17 cellular contexts compared by ENCODE assay signal in the genomic region with DNA sequence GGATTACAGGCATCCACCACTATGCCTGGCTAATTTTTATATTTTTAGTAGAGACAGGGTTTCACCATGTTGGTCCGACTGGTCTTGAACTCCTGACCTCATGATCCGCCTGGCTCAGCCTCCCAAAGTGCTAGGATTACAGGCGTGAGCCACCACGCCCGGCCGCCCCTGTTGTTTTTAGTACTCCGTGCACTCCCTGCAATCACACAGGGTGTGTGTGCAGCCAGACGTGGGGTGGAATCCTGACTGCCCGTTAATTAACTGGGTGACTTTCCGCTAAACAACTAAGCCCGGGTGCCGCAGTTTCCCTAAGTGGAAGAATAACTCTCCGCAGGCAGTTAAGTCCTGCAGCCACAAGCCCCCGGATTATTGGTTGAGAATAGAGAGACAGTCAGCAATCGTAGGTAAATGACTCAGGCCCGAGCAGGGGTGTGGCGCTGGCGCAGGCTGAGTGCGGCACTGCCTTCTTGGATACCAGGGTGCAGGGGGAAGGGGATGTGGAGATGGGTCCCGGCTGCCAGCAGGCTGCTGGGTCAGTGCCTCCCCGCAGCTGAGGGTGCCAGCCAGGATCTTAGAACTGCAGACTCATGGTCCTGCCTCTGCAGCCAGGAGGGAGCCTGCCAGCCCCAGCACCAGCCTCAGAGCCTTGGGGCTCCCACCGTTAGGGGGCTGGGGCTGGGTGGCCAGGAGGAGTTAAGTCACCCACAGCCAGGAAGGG. TPM values are rescaled to one million over a fixed set of nuclear protein-coding genes. Genes with fewer than 3 reads are reported as not detected.
A peak's percentile ranks its signal among the peaks of the same experiment; 100 is the strongest.
DNase-seq lines count a peak whose midpoint lies in the region; TF ChIP-seq lines count a peak whose summit lies in the region.
"Had no signal": no experiment of that assay in that cellular context is flagged by ENCODE, and none has a peak within 500 bp of the region (broad histone marks: within the 10 kb centered on the region; RNA-seq: fewer than 3 reads in every experiment).

No MANE protein-coding gene starts in this region.

- dilution Hi-C loops in mammary epithelial cell (cut with HindIII; ENCODE audit: low sequenced_read_pairs): no loop called here

- in situ Hi-C loops in mammary epithelial cell (cut with MboI; ENCODE audit: low sequenced_read_pairs in 2 of 2): no loop called here

- H3K9ac ChIP-seq in HUES64 (ENCODE audit: low read depth, low read length) (0 out of 2 replicates have a peak overlapping the region, but pooled peaks have one; percentile 26), mammary epithelial cell (ENCODE audit: insufficient read depth, low read length) (no peak overlapping the region)
- H3K9ac ChIP-seq: parathyroid adenoma had no signal

- TF ChIP-seq POLR2A in tibial nerve (IDR thresholded peaks at IDR 0.05): no peak

- no peak overlapping the region for H3K4me3 Mint-ChIP-seq in Caco-2 (ENCODE audit: unreplicated experiment)
- H3K4me3 Mint-ChIP-seq: activated B cell treated with CpG ODN at 0.5 μM for 24 hours; activated CD8-positive, alpha-beta memory T cell treated with anti-CD3 and anti-CD28 coated beads, Interleukin-2, amount 10 ng/mL, durations not matched to agents 7 days and 5 days; CD14-positive monocyte; T-cell had no signal

- H3K9me3 Mint-ChIP-seq in Caco-2 (ENCODE audit: unreplicated experiment): no peaks in the 10 kb centered on the region
- H3K9me3 Mint-ChIP-seq: activated B cell treated with CpG ODN at 0.5 μM for 24 hours, T-cell had no signal

- DNase-seq in mammary epithelial cell (no peak), tibial nerve (ENCODE audit: low spot score in 2 of 2) (no peak), AG20443 (ENCODE audit: low spot score) (no peak), Caco-2 (no peak), NCI-H2227 treated with DMSO at 0.1 percent for 48 hours (lab: John Stamatoyannopoulos, UW) (no peak)
- DNase-seq: activated B cell treated with CpG ODN at 0.5 μM for 24 hours; activated CD8-positive, alpha-beta memory T cell treated with anti-CD3 and anti-CD28 coated beads, Interleukin-2, amount 10 ng/mL, durations not matched to agents 7 days and 5 days; brain microvascular endothelial cell; effector memory CD4-positive, alpha-beta T cell; islet precursor cell; NCI-H446 treated with DMSO at 0.1 percent for 48 hours; T-cell had no signal

- TF ChIP-seq EP300 in tibial nerve (IDR thresholded peaks at IDR 0.05): peak in 1 of 2 donors; percentile 38

- peak overlapping the region; percentile 33 for H3K4me2 ChIP-seq in mammary epithelial cell (ENCODE audit: insufficient read depth, low read depth, low read length)

- peak overlapping the region; percentile 70 for H2AFZ ChIP-seq in mammary epithelial cell (ENCODE audit: low read depth, low read length)
- H2AFZ ChIP-seq: parathyroid adenoma had no signal

- H3K27me3 ChIP-seq in HUES64 (ENCODE audit: insufficient read depth, low read length): no peaks in the 10 kb centered on the region
- H3K27me3 ChIP-seq in mammary epithelial cell (ENCODE audit: insufficient read depth, low read length): no peaks in the 10 kb centered on the region
- no peaks in the 10 kb centered on the region for H3K27me3 ChIP-seq in layer of hippocampus (ENCODE audit: control insufficient read depth, insufficient read depth, low read length)
- no peaks in the 10 kb centered on the region for H3K27me3 ChIP-seq in tibial nerve
- H3K27me3 ChIP-seq in Caco-2 (replicated peaks; ENCODE audit: control insufficient read depth, insufficient read depth, low read length): no peaks in the 10 kb centered on the region
- H3K27me3 ChIP-seq: brain microvascular endothelial cell, Peyer's patch had no signal

- H3K27ac Mint-ChIP-seq in Caco-2 (ENCODE audit: unreplicated experiment): no peak overlapping the region
- H3K27ac Mint-ChIP-seq: activated B cell treated with CpG ODN at 0.5 μM for 24 hours; activated CD8-positive, alpha-beta memory T cell treated with anti-CD3 and anti-CD28 coated beads, Interleukin-2, amount 10 ng/mL, durations not matched to agents 7 days and 5 days; CD14-positive monocyte; T-cell had no signal

- TF ChIP-seq CTCF in mammary epithelial cell (conservative IDR thresholded peaks at IDR 0.05 in 1 of 2, IDR thresholded peaks at IDR 0.05 in 1 of 2; ENCODE audit: extremely low read depth in 1 of 2, insufficient read depth in 1 of 2, low read depth in 1 of 2, low read length in 2 of 2) (peak in 1 of 2 donors; percentile 17), tibial nerve (IDR thresholded peaks at IDR 0.05) (no peak), Caco-2 (IDR thresholded peaks at IDR 0.05; ENCODE audit: insufficient read depth in 1 of 2, low read depth in 1 of 2, low read length in 1 of 2, severe bottlenecking in 1 of 2, unreplicated experiment in 1 of 2) (no peak)

- intact Hi-C loops in mammary epithelial cell (cut with micrococcal nuclease): no loop called here
- intact Hi-C loops in Caco-2 (cut with micrococcal nuclease; ENCODE audit: unreplicated experiment): no loop called here

- H3K27me3 Mint-ChIP-seq in Caco-2 (ENCODE audit: insufficient read depth, unreplicated experiment): no peaks in the 10 kb centered on the region
- H3K27me3 Mint-ChIP-seq: activated CD8-positive, alpha-beta memory T cell treated with anti-CD3 and anti-CD28 coated beads, Interleukin-2, amount 10 ng/mL, durations not matched to agents 7 days and 5 days had no signal

- WGBS in HUES64: 90% methylated on average over 22 of the region's 22 CpGs
- 23% methylated on average over 19 of the region's 22 CpGs for WGBS in mammary epithelial cell (ENCODE audit: low coverage, missing lambda C conversion rate)
- 53 to 59% methylated on average over 22 of the region's 22 CpGs for WGBS in tibial nerve, 2 donors

- H3K9me3 ChIP-seq in HUES64 (ENCODE audit: insufficient read depth, low read depth, low read length) (no peaks in the 10 kb centered on the region), mammary epithelial cell (replicated peaks; ENCODE audit: insufficient read depth, low read length) (no peaks in the 10 kb centered on the region), tibial nerve (no peaks in the 10 kb centered on the region), Caco-2 (peaks cover 7% of the 10 kb centered on the region; the same call in 1 of the 2 replicates)
- H3K9me3 ChIP-seq: Peyer's patch had no signal

- CTCF ChIA-PET in mammary epithelial cell (lab: Charles Lee; ENCODE audit: low non-redundant PET): no interaction called here
- CTCF ChIA-PET in Caco-2 (lab: Charles Lee): no interaction called here

- no peaks in the 10 kb centered on the region for H4K20me1 ChIP-seq in mammary epithelial cell (ENCODE audit: insufficient read depth, low read length)

- BruUV-seq in mammary epithelial cell (replicated peaks; lab: Mats Ljungman, UMichigan): no TSS peak
- no TSS peak for BruUV-seq in Caco-2 (replicated peaks; lab: Mats Ljungman, UMichigan)

- H3K4me1 ChIP-seq in HUES64 (ENCODE audit: insufficient read depth, low read length) (peaks cover 9% of the 10 kb centered on the region), mammary epithelial cell (ENCODE audit: insufficient read depth, low read length) (peaks cover 42% of the 10 kb centered on the region), tibial nerve (peaks cover 0 to 77% (median 17%) of the 10 kb centered on the region in 4 donors), Caco-2 (peaks cover 4% of the 10 kb centered on the region; the same call in 1 of the 2 replicates)
- H3K4me1 ChIP-seq: parathyroid adenoma had no signal

- POLR2A ChIA-PET in Caco-2 (lab: Charles Lee): no interaction called here

- no peaks in the 10 kb centered on the region for H3K4me1 Mint-ChIP-seq in Caco-2 (ENCODE audit: low read depth, unreplicated experiment)

- H3K27ac ChIP-seq in HUES64 (ENCODE audit: low read depth, low read length) (no peak overlapping the region), mammary epithelial cell (ENCODE audit: insufficient read depth, low read depth, low read length) (peak overlapping the region; percentile 72), layer of hippocampus (ENCODE audit: low read depth, low read length) (peak overlapping the region; percentile 96), tibial nerve (peak overlapping the region; percentile 74 to 99 (median 93))
- H3K27ac ChIP-seq: brain microvascular endothelial cell, parathyroid adenoma had no signal

- no peaks in the 10 kb centered on the region for H3K36me3 Mint-ChIP-seq in Caco-2 (ENCODE audit: insufficient read depth, unreplicated experiment)
- H3K36me3 Mint-ChIP-seq: activated CD8-positive, alpha-beta memory T cell treated with anti-CD3 and anti-CD28 coated beads, Interleukin-2, amount 10 ng/mL, durations not matched to agents 7 days and 5 days; CD14-positive monocyte; T-cell had no signal

- no peaks in the 10 kb centered on the region for H3K36me3 ChIP-seq in HUES64 (ENCODE audit: insufficient read depth, low read length)
- H3K36me3 ChIP-seq in mammary epithelial cell (ENCODE audit: insufficient read depth, low read length): no peaks in the 10 kb centered on the region
- H3K36me3 ChIP-seq in tibial nerve: no peaks in the 10 kb centered on the region
- H3K36me3 ChIP-seq in Caco-2 (ENCODE audit: control insufficient read depth, insufficient read depth, low read length): peaks cover 1% of the 10 kb centered on the region; the same call in 1 of the 2 replicates
- H3K36me3 ChIP-seq: brain microvascular endothelial cell, Peyer's patch had no signal

- H3K4me3 ChIP-seq in HUES64 (ENCODE audit: low read length) (no peak overlapping the region), mammary epithelial cell (replicated peaks in 1 of 3; ENCODE audit: insufficient read depth in 1 of 3, low read depth in 2 of 3, low read length in 3 of 3) (no peak overlapping the region), tibial nerve (no peak overlapping the region), Caco-2 (ENCODE audit: low read depth, low read length) (no peak overlapping the region)
- H3K4me3 ChIP-seq: Peyer's patch had no signal

- H3K79me2 ChIP-seq in mammary epithelial cell (ENCODE audit: insufficient read depth, low read length): no peaks in the 10 kb centered on the region
- H3K79me2 ChIP-seq: parathyroid adenoma had no signal

RNA-seq across cellular contexts. Expression of a gene that starts 6.1 kb away (rescaled TPM):
- not detected for polyA plus RNA-seq in HUES64 (2013, experiment 1 of 2)
- not detected for polyA plus RNA-seq in HUES64 (2013, experiment 2 of 2)
- 100 to 1,000 TPM; 344 to 808 TPM for total RNA-seq in mammary epithelial cell
- polyA plus RNA-seq in mammary epithelial cell: 901 TPM
- 137 TPM for polyA minus RNA-seq in mammary epithelial cell
- total RNA-seq in tibial nerve: 10 to 100 TPM; 10.8 to 33.9 (median 16.6) TPM
- 26.8 and 36.7 TPM in 2 replicates for total RNA-seq in Caco-2 (2022)
- total RNA-seq: activated B cell treated with CpG ODN at 0.5 μM for 24 hours; activated CD8-positive, alpha-beta memory T cell treated with anti-CD3 and anti-CD28 coated beads, Interleukin-2, amount 10 ng/mL, durations not matched to agents 7 days and 5 days had no signal
- polyA plus RNA-seq: CD14-positive monocyte had no signal

RNA-seq across cellular contexts. Expression of a gene that starts 25.3 kb away (rescaled TPM):
- polyA plus RNA-seq in HUES64 (2013, experiment 1 of 2): 1.4 TPM
- 3.4 TPM for polyA plus RNA-seq in HUES64 (2013, experiment 2 of 2)
- total RNA-seq in mammary epithelial cell (under 1 TPM; 0.17 to 0.42 TPM), tibial nerve (100 to 1,000 TPM; 207 to 323 (median 302) TPM), Caco-2 (2022) (0.37 and 0.43 TPM in 2 replicates)
- polyA plus RNA-seq in mammary epithelial cell: 0.16 TPM
- polyA minus RNA-seq in mammary epithelial cell: 0.21 TPM
- total RNA-seq: activated B cell treated with CpG ODN at 0.5 μM for 24 hours; activated CD8-positive, alpha-beta memory T cell treated with anti-CD3 and anti-CD28 coated beads, Interleukin-2, amount 10 ng/mL, durations not matched to agents 7 days and 5 days had no signal
- polyA plus RNA-seq: CD14-positive monocyte had no signal

RNA-seq across cellular contexts. Expression of a gene that starts 29.1 kb away (rescaled TPM):
- 4.7 TPM for polyA plus RNA-seq in HUES64 (2013, experiment 1 of 2)
- 9.3 TPM for polyA plus RNA-seq in HUES64 (2013, experiment 2 of 2)
- total RNA-seq in mammary epithelial cell (1 to 10 TPM in 1 of 2 donors, not detected in 1; 1.9 TPM), tibial nerve (100 to 1,000 TPM in 1 of 4 donors, 10 to 100 TPM in 3; 72.9 to 193 (median 84.9) TPM), Caco-2 (2022) (not detected in 2 replicates)
- polyA plus RNA-seq in mammary epithelial cell: 0.17 TPM
- not detected for polyA minus RNA-seq in mammary epithelial cell

RNA-seq across cellular contexts. Expression of a gene that starts 33.5 kb away (rescaled TPM):
- polyA plus RNA-seq in HUES64 (2013, experiment 1 of 2): 11.0 TPM
- 14.4 TPM for polyA plus RNA-seq in HUES64 (2013, experiment 2 of 2)
- total RNA-seq in mammary epithelial cell (1 to 10 TPM in 1 of 2 donors, not detected in 1; 1.1 TPM), tibial nerve (1 to 10 TPM in 3 of 4 donors, not detected in 1; 2.5 to 5.9 (median 5.7) TPM), Caco-2 (2022) (not detected in 2 replicates)
- 0.67 TPM for polyA plus RNA-seq in mammary epithelial cell
- not detected for polyA minus RNA-seq in mammary epithelial cell
- total RNA-seq: Peyer's patch had no signal
- polyA plus RNA-seq: CD14-positive monocyte had no signal

RNA-seq across cellular contexts. Expression of a gene that starts 45.0 kb away (rescaled TPM):
- 75.1 TPM for polyA plus RNA-seq in HUES64 (2013, experiment 1 of 2)
- 102 TPM for polyA plus RNA-seq in HUES64 (2013, experiment 2 of 2)
- 100 to 1,000 TPM in 1 of 2 donors, 10 to 100 TPM in 1; 23.5 to 349 TPM for total RNA-seq in mammary epithelial cell
- polyA plus RNA-seq in mammary epithelial cell: 390 TPM
- 448 TPM for polyA minus RNA-seq in mammary epithelial cell
- 10 to 100 TPM; 19.9 to 53.4 (median 37.5) TPM for total RNA-seq in tibial nerve
- 20.2 and 20.4 TPM in 2 replicates for total RNA-seq in Caco-2 (2022)

Comparison
In these comparisons a context has a peak if more than half of its experiments do, and no peak if none do; other contexts are left out.
1. RNA of a gene that starts 25.3 kb away (total RNA-seq): 207 to 323 TPM in tibial nerve; 0.37 to 0.43 TPM in Caco-2 and 0.17 to 0.42 TPM in mammary epithelial cell; every median in the first group is over 100 times any median in the second.
2. RNA of a gene that starts 29.1 kb away (total RNA-seq): 72.9 to 193 TPM in tibial nerve; 1.9 TPM in mammary epithelial cell and not detected in Caco-2; every median in the first group is over 10 times any median in the second.